ENCODE assay signal across 1 cellular context in the genomic region with DNA sequence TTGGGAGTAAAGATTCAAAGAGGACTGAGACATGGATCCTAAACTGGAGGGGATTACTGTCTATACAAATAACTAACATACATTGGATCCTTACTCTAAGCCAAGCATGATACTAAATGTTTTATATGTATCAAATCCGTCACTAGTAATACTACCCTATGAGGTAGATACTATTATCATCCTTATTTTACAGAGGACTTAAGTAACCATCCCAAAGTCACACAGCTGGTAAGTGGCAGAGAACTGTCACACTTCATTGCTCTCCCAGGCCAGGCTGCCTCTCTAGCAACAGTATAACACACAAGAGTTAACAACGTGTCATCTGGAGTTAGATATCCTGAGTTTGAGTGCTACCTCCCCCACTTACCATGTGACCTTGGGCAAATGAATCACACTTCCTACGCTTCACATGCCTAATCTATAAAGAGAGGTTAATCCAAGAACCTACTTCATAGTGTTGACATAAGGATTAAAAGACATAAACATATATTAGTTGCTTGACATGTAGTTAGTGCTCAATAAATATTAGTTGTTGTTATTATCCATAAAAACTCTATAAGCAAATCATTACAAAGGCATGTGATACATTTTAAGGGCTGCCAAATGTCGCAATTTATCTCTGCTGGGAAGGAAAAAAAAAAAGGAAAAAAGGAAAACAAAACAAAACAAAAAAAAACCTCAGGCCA.
TF ChIP-seq lines count a peak whose summit lies in the region.

No MANE protein-coding gene starts in this region.

TF ChIP-seq in K562, 482 proteins besides CTCF, POLR2A, EP300 and RAD21 (continued from another document and continues in another):
- no peak for TF ChIP-seq AFF4 (CRISPR knock-in tag; IDR thresholded peaks at IDR 0.05)
- TF ChIP-seq HMG20A (CRISPR knock-in tag; conservative IDR thresholded peaks at IDR 0.05): no peak
- no peak for TF ChIP-seq FOXM1 (IDR thresholded peaks at IDR 0.05; ENCODE audit: low read depth)
- TF ChIP-seq FOXM1 (CRISPR knock-in tag; IDR thresholded peaks at IDR 0.05; ENCODE audit: low read depth): no peak
- TF ChIP-seq LARP7 (IDR thresholded peaks at IDR 0.05): no peak
- no peak for TF ChIP-seq PHF21A (IDR thresholded peaks at IDR 0.05; ENCODE audit: borderline replicate concordance, low read depth)
- TF ChIP-seq ELF2 (CRISPR knock-in tag; IDR thresholded peaks at IDR 0.05): no peak
- no peak for TF ChIP-seq CBX8 (IDR thresholded peaks at IDR 0.05; ENCODE audit: borderline replicate concordance, extremely low read depth, low read depth, low read length, poor library complexity, severe bottlenecking)
- no peak for TF ChIP-seq C11orf30 (IDR thresholded peaks at IDR 0.05; ENCODE audit: low read depth)
- no peak for TF ChIP-seq ZNF253 (CRISPR knock-in tag; conservative IDR thresholded peaks at IDR 0.05)
- TF ChIP-seq, protein P1, sequence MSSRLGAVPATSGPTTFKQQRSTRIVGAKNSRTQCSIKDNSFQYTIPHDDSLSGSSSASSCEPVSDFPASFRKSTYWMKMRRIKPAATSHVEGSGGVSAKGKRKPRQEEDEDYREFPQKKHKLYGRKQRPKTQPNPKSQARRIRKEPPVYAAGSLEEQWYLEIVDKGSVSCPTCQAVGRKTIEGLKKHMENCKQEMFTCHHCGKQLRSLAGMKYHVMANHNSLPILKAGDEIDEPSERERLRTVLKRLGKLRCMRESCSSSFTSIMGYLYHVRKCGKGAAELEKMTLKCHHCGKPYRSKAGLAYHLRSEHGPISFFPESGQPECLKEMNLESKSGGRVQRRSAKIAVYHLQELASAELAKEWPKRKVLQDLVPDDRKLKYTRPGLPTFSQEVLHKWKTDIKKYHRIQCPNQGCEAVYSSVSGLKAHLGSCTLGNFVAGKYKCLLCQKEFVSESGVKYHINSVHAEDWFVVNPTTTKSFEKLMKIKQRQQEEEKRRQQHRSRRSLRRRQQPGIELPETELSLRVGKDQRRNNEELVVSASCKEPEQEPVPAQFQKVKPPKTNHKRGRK (tag; IDR thresholded peaks at IDR 0.05): no peak
- TF ChIP-seq, protein P2, sequence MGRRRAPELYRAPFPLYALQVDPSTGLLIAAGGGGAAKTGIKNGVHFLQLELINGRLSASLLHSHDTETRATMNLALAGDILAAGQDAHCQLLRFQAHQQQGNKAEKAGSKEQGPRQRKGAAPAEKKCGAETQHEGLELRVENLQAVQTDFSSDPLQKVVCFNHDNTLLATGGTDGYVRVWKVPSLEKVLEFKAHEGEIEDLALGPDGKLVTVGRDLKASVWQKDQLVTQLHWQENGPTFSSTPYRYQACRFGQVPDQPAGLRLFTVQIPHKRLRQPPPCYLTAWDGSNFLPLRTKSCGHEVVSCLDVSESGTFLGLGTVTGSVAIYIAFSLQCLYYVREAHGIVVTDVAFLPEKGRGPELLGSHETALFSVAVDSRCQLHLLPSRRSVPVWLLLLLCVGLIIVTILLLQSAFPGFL (CRISPR knock-in tag; IDR thresholded peaks at IDR 0.05): no peak
- TF ChIP-seq PTRF (tag; IDR thresholded peaks at IDR 0.05): no peak
- no peak for TF ChIP-seq THRA (IDR thresholded peaks at IDR 0.05)
- no peak for TF ChIP-seq HMGN3 (IDR thresholded peaks at IDR 0.05; ENCODE audit: borderline replicate concordance, extremely low read depth, insufficient read length, low read depth, low read length)
- TF ChIP-seq YBX1 (IDR thresholded peaks at IDR 0.05): no peak
- TF ChIP-seq POLR2G (IDR thresholded peaks at IDR 0.05; ENCODE audit: low read depth, low read length): no peak
- TF ChIP-seq XRCC4 (IDR thresholded peaks at IDR 0.05; ENCODE audit: extremely low read depth, insufficient read depth, insufficient read length): no peak
- TF ChIP-seq SMC3 (conservative IDR thresholded peaks at IDR 0.05; ENCODE audit: insufficient read depth, low read depth, low read length): no peak
- TF ChIP-seq NONO (IDR thresholded peaks at IDR 0.05; ENCODE audit: low read depth in 2 of 2, low read length in 1 of 2): no peak
- TF ChIP-seq, protein P3, sequence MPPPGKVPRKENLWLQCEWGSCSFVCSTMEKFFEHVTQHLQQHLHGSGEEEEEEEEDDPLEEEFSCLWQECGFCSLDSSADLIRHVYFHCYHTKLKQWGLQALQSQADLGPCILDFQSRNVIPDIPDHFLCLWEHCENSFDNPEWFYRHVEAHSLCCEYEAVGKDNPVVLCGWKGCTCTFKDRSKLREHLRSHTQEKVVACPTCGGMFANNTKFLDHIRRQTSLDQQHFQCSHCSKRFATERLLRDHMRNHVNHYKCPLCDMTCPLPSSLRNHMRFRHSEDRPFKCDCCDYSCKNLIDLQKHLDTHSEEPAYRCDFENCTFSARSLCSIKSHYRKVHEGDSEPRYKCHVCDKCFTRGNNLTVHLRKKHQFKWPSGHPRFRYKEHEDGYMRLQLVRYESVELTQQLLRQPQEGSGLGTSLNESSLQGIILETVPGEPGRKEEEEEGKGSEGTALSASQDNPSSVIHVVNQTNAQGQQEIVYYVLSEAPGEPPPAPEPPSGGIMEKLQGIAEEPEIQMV (tag; conservative IDR thresholded peaks at IDR 0.05; ENCODE audit: low read depth): no peak
- TF ChIP-seq ZNF280B (CRISPR knock-in tag; IDR thresholded peaks at IDR 0.05): no peak
- TF ChIP-seq RNF219 (CRISPR knock-in tag; IDR thresholded peaks at IDR 0.05): no peak
- TF ChIP-seq, protein P4, sequence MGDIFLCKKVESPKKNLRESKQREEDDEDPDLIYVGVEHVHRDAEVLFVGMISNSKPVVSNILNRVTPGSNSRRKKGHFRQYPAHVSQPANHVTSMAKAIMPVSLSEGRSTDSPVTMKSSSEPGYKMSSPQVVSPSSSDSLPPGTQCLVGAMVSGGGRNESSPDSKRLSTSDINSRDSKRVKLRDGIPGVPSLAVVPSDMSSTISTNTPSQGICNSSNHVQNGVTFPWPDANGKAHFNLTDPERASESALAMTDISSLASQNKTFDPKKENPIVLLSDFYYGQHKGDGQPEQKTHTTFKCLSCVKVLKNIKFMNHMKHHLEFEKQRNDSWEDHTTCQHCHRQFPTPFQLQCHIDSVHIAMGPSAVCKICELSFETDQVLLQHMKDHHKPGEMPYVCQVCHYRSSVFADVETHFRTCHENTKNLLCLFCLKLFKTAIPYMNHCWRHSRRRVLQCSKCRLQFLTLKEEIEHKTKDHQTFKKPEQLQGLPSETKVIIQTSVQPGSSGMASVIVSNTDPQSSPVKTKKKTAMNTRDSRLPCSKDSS (IDR thresholded peaks at IDR 0.05; ENCODE audit: low read depth, partially characterized antibody): no peak
- TF ChIP-seq, protein P5, sequence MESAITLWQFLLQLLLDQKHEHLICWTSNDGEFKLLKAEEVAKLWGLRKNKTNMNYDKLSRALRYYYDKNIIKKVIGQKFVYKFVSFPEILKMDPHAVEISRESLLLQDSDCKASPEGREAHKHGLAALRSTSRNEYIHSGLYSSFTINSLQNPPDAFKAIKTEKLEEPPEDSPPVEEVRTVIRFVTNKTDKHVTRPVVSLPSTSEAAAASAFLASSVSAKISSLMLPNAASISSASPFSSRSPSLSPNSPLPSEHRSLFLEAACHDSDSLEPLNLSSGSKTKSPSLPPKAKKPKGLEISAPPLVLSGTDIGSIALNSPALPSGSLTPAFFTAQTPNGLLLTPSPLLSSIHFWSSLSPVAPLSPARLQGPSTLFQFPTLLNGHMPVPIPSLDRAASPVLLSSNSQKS (CRISPR knock-in tag; IDR thresholded peaks at IDR 0.05): no peak
- TF ChIP-seq ZNF324 (CRISPR knock-in tag; IDR thresholded peaks at IDR 0.05): no peak
- no peak for TF ChIP-seq POLR3G (IDR thresholded peaks at IDR 0.05; ENCODE audit: extremely low read depth, insufficient read length, insufficient replicate concordance)
- no peak for TF ChIP-seq NCOA4 (IDR thresholded peaks at IDR 0.05; ENCODE audit: partially characterized antibody)
- no peak for TF ChIP-seq ZBTB1 (CRISPR knock-in tag; IDR thresholded peaks at IDR 0.05; ENCODE audit: borderline replicate concordance, low read depth)
- no peak for TF ChIP-seq ATF2 (CRISPR knock-in tag; IDR thresholded peaks at IDR 0.05)
- TF ChIP-seq GTF2F1 (IDR thresholded peaks at IDR 0.05; ENCODE audit: low read depth, low read length): no peak
- TF ChIP-seq, protein P6, sequence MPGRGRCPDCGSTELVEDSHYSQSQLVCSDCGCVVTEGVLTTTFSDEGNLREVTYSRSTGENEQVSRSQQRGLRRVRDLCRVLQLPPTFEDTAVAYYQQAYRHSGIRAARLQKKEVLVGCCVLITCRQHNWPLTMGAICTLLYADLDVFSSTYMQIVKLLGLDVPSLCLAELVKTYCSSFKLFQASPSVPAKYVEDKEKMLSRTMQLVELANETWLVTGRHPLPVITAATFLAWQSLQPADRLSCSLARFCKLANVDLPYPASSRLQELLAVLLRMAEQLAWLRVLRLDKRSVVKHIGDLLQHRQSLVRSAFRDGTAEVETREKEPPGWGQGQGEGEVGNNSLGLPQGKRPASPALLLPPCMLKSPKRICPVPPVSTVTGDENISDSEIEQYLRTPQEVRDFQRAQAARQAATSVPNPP (IDR thresholded peaks at IDR 0.05; ENCODE audit: borderline replicate concordance, insufficient read depth, insufficient read length): no peak
- TF ChIP-seq HDAC2 (IDR thresholded peaks at IDR 0.05): 0 out of 2 replicates have a peak, but pooled peaks have one; percentile 47
- no peak for TF ChIP-seq ZC3H11A (IDR thresholded peaks at IDR 0.05; ENCODE audit: low read depth, low read length)
- TF ChIP-seq GABPA (tag; conservative IDR thresholded peaks at IDR 0.05; ENCODE audit: low read depth): no peak
- TF ChIP-seq SMAD4 (CRISPR knock-in tag; conservative IDR thresholded peaks at IDR 0.05): no peak
- TF ChIP-seq ZNF764 (CRISPR knock-in tag; IDR thresholded peaks at IDR 0.05; ENCODE audit: low read depth): no peak
- TF ChIP-seq FUS (optimal IDR thresholded peaks at IDR 0.05; ENCODE audit: low read depth, low read length): no peak
- no peak for TF ChIP-seq TCFL5 (CRISPR knock-in tag; conservative IDR thresholded peaks at IDR 0.05)
- TF ChIP-seq NR2C1 (IDR thresholded peaks at IDR 0.05): no peak
- TF ChIP-seq NR2C1 (tag; IDR thresholded peaks at IDR 0.05): no peak
